ENCODE assay signal across 8 cellular contexts in the genomic region with DNA sequence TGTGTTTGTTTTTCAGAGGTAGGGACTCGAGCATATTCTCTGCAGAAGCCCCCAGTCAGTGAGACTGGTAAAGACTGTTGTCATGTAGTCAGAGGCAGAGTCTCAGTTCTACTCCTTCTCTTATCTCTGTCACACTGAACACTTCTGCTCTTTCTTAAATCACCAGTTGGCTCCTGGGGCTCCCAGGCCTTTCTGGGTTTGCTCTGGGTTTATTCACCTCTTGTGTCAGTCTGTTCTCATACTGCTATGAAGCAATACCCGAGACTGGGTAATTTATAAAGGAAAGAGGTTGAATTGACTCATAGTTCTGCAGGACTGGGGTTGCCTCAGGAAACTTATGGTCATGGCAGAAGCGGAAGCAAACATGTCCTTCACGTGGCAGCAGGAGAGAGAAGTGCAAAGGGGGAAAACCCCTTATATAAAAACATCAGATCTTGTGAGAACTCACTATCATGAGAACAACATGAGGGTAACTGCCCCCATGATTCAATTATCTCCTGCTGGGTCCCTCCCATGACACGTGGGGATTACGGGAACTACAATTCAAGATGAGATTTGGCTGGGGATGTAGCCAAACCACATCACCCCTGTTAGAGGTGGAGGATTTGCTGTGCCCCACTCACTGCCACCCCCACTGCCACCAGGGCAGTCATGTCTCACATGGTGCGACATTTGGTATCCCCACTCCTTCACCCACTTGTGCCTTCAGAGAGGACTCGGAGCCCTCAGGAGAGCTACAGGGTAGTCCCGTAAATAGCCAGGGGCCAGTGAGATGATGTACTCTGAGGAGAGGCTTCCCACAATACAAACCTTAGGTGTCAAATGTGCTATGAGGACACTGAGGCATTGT.
DNase-seq lines count a peak whose midpoint lies in the region; ATAC-seq lines count a peak whose summit lies in the region.

No MANE protein-coding gene starts in this region.

- peak; percentile 11 for DNase-seq in effector CD8-positive, alpha-beta T cell (lab: John Stamatoyannopoulos, UW)
- DNase-seq in stimulated activated CD4-positive, alpha-beta T cell treated with anti-CD3 and anti-CD28 coated beads, Interleukin-12 subunit alpha, Interleukin-12 subunit beta, amount 100 ng/mL, for 48 hours (ENCODE audit: low read depth in 2 of 3, low spot score in 1 of 3), result peak; percentile 48 to 67 (median 63)
- DNase-seq in HuH-7 (ENCODE audit: low spot score), result no peak
- no peak for DNase-seq in NCI-H2029 (lab: John Stamatoyannopoulos, UW)
- DNase-seq in epidermal melanocyte (ENCODE audit: insufficient read length, low spot score), result no peak

- ATAC-seq in GM19328 (IDR thresholded peaks at IDR 0.05; ENCODE audit: unreplicated experiment) (peak; percentile 61), HG03196 (IDR thresholded peaks at IDR 0.05; ENCODE audit: unreplicated experiment) (peak; percentile 65)
- peak; percentile 84 to 88 for ATAC-seq in activated CD4-positive, CD25-positive, alpha-beta regulatory T cell treated with anti-CD3 and anti-CD28 coated beads, Interleukin-2, amount 50 U/mL, for 24 hours

Comparison
In these comparisons a context has a peak if more than half of its experiments do, and no peak if none do; other contexts are left out.
1. DNase-seq: peak in effector CD8-positive, alpha-beta T cell (single experiment) and stimulated activated CD4-positive, alpha-beta T cell treated with anti-CD3 and anti-CD28 coated beads, Interleukin-12 subunit alpha, Interleukin-12 subunit beta, amount 100 ng/mL, for 48 hours (3 of 3); none in HuH-7 (single experiment), NCI-H2029 (single experiment) and epidermal melanocyte (single experiment).
2. Peak in every context shown above with its lines, with median percentiles within 50 percentile points of each other: ATAC-seq.